In the genomic region with DNA sequence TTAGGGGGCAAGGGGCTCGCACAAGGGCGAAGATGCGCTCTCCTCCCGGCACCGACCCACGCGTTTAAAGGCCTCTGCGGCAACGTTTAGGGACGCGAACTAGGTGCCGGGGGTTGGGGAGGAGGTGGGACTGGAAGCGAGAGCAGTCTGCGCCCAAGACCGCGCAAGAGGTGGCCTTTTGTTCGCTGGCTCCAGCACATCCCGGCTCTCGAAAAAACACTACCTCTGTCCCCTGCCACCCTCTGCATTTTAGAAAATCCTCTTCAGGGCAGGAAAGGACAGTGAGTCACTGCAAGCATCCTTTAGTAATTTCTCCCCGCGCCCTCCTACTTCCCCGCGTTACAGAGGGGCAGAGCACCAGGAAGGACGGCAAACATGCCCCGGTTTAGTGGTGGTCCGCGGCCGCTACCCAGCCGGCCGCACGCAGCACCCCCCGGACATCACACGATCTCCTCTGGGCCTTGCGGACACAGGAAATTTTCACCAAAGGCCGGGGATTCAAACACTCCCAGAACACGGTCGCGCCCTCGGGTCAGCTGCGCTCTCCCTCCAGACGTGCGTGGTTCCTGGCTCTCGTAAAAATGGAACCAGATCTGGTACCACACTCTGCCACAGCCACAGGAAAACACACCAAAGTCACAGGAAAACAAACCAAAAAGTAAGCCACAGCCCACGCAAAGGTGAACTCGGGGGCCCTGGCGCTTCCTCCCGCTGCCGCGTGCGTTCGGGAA, we compare ENCODE assay signal across 8 cellular contexts. TPM values are rescaled to one million over a fixed set of nuclear protein-coding genes. Genes with fewer than 3 reads are reported as not detected.
DNase-seq lines count a peak whose midpoint lies in the region; ATAC-seq and TF ChIP-seq lines count a peak whose summit lies in the region.

No MANE protein-coding gene starts in this region.

- peaks cover 33% of the 10 kb centered on the region for H3K79me2 ChIP-seq in osteoblast (ENCODE audit: insufficient read depth, low read length)

- H2AFZ ChIP-seq in osteoblast (ENCODE audit: low read length), result peak overlapping the region; percentile 91

- H3K36me3 ChIP-seq in osteoblast (ENCODE audit: insufficient read depth, low read length), result no peaks in the 10 kb centered on the region

- no peak for ATAC-seq in HG03354 (IDR thresholded peaks at IDR 0.05; ENCODE audit: poor library complexity, severe bottlenecking, unreplicated experiment)

- no peak for TF ChIP-seq CTCF in osteoblast (IDR thresholded peaks at IDR 0.05; ENCODE audit: extremely low read depth, low read depth, low read length)

- peak; percentile 60 for DNase-seq in EH (ENCODE audit: low read depth)
- peak; percentile 9 for DNase-seq in MV-4-11 (lab: John Stamatoyannopoulos, UW)
- DNase-seq in activated CD8-positive, alpha-beta memory T cell treated with anti-CD3 and anti-CD28 coated beads, Interleukin-2, amount 50 U/mL, for 1 hour (ENCODE audit: extremely low read depth), result peak; percentile 4
- peak; percentile 28 for DNase-seq in fibroblast of peridontal ligament (ENCODE audit: extremely low read depth)
- DNase-seq in osteoblast (ENCODE audit: insufficient read length, low spot score, missing footprints), result peak; percentile 88
- no peak for DNase-seq in GDM1 (lab: John Stamatoyannopoulos, UW)
- DNase-seq in NCI-H226, result no peak

- H3K27ac ChIP-seq in osteoblast (ENCODE audit: low read depth, low read length), result no peak overlapping the region

- H4K20me1 ChIP-seq in osteoblast (ENCODE audit: insufficient read depth, low read length), result peaks cover 3% of the 10 kb centered on the region

- H3K4me1 ChIP-seq in osteoblast (ENCODE audit: insufficient read depth, low read length), result peaks cover 19% of the 10 kb centered on the region

- peak overlapping the region; percentile 92 for H3K4me2 ChIP-seq in osteoblast (ENCODE audit: insufficient read depth, low read length)

- H3K9me3 ChIP-seq in osteoblast (ENCODE audit: low read depth, low read length), result no peaks in the 10 kb centered on the region

- H3K27me3 ChIP-seq in osteoblast (ENCODE audit: insufficient read depth, low read length), result peaks cover 49% of the 10 kb centered on the region

- peak overlapping the region; percentile 76 for H3K4me3 ChIP-seq in osteoblast (ENCODE audit: insufficient read depth, low read length)

RNA-seq across cellular contexts. Expression of a gene that starts 1.1 kb away (rescaled TPM):
- total RNA-seq in osteoblast, result 19.2 and 29.7 TPM in 2 replicates

Comparison
In these comparisons a context has a peak if more than half of its experiments do, and no peak if none do; other contexts are left out.
1. DNase-seq: peak in EH (single experiment), MV-4-11 (single experiment), activated CD8-positive, alpha-beta memory T cell treated with anti-CD3 and anti-CD28 coated beads, Interleukin-2, amount 50 U/mL, for 1 hour (single experiment), fibroblast of peridontal ligament (single experiment) and osteoblast (single experiment); none in GDM1 (single experiment) and NCI-H226 (single experiment).